Comparison of ENCODE assay signal across 19 cellular contexts in the genomic region with DNA sequence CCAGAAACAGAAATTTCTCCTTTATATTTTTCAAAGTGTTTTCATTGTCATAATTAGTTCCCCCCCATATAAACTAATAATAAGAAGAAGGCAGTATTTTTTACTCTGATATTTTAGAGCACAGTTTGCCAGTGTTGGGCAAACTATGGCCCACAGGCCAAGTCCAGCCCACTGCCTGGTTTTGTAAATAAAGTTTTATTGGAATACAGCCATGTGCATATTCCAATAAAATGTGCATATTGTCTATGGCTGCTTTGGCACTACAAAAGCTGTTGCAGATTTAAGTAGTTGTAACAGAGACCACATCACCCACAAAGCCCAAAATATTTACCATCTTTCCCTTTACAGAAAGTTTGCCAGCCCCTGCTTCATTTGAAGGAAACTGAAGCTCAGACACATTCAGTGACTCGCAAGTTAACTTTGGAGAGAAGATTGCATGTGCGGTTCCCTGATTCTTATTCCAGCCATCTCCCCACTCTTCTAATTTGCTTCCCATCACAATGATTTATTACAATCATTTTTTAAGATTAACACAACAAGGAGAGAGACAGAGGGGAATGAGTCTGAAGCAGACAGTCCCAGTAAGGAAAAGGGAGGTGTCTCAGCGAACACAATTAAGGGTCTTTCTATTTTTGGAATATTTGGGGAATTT. TPM values are rescaled to one million over a fixed set of nuclear protein-coding genes. Genes with fewer than 3 reads are reported as not detected.
DNase-seq lines count a peak whose midpoint lies in the region; ATAC-seq and TF ChIP-seq lines count a peak whose summit lies in the region.
"Had no signal": no experiment of that assay in that cellular context is flagged by ENCODE, and none has a peak within 500 bp of the region (broad histone marks: within the 10 kb centered on the region; RNA-seq: fewer than 3 reads in every experiment).

No MANE protein-coding gene starts in this region.

- no peaks in the 10 kb centered on the region for H3K9me3 ChIP-seq in left ventricle myocardium inferior (replicated peaks)
- H3K9me3 ChIP-seq in right atrium auricular region, result no peaks in the 10 kb centered on the region
- H3K9me3 ChIP-seq in thyroid gland, result no peaks in the 10 kb centered on the region
- H3K9me3 ChIP-seq: tibial nerve had no signal

- intact Hi-C loops in left ventricle myocardium inferior (cut with micrococcal nuclease) (no loop called here), thyroid gland (cut with DNase I) (no loop called here)

- H3K27me3 ChIP-seq in left ventricle myocardium inferior (ENCODE audit: low read depth) (no peaks in the 10 kb centered on the region), right atrium auricular region (no peaks in the 10 kb centered on the region), thyroid gland (no peaks in the 10 kb centered on the region)
- H3K27me3 ChIP-seq: tibial nerve had no signal

- POLR2A ChIA-PET in RWPE1 (lab: Yijun Ruan, JAX; ENCODE audit: low non-redundant PET), result no interaction called here

- CTCF ChIA-PET in RWPE1 (lab: Yijun Ruan, JAX), result no interaction called here

- H3K4me1 ChIP-seq in left ventricle myocardium inferior (peaks cover 76% of the 10 kb centered on the region), right atrium auricular region (peaks cover 0 to 22% of the 10 kb centered on the region in 2 donors), thyroid gland (peaks cover 33 to 60% of the 10 kb centered on the region in 2 donors)

- 39 to 61% methylated on average over 3 of the region's 3 CpGs for WGBS in thyroid gland, 2 donors

- H3K27ac ChIP-seq in left ventricle myocardium inferior (replicated peaks) (peak overlapping the region; percentile 39), right atrium auricular region (no peak overlapping the region), thyroid gland (peak overlapping the region; percentile 45 to 82 (median 75)), RWPE1 (no peak overlapping the region)
- H3K27ac ChIP-seq: KMS-11 had no signal

- no peak for TF ChIP-seq POLR2A in thyroid gland (IDR thresholded peaks at IDR 0.05)

- no peak for ATAC-seq in GM18868 (IDR thresholded peaks at IDR 0.05; ENCODE audit: unreplicated experiment)
- no peak for ATAC-seq in omental fat pad (ENCODE audit: low FRiP score)
- ATAC-seq: right cardiac atrium had no signal

- H3K4me3 ChIP-seq in left ventricle myocardium inferior, result no peak overlapping the region
- H3K4me3 ChIP-seq in right atrium auricular region, result no peak overlapping the region
- no peak overlapping the region for H3K4me3 ChIP-seq in fibroblast of the aortic adventitia (ENCODE audit: low read depth, low read length)
- no peak overlapping the region for H3K4me3 ChIP-seq in thyroid gland (replicated peaks in 1 of 3)
- H3K4me3 ChIP-seq: tibial nerve had no signal

- TF ChIP-seq CTCF in left ventricle myocardium inferior (IDR thresholded peaks at IDR 0.05; ENCODE audit: borderline replicate concordance) (no peak), right atrium auricular region (IDR thresholded peaks at IDR 0.05) (no peak), fibroblast of the aortic adventitia (IDR thresholded peaks at IDR 0.05; ENCODE audit: insufficient read depth, low read length) (no peak), thyroid gland (IDR thresholded peaks at IDR 0.05) (no peak), RWPE1 (conservative IDR thresholded peaks at IDR 0.05; ENCODE audit: low read depth) (no peak), omental fat pad (IDR thresholded peaks at IDR 0.05) (no peak)

- H3K36me3 ChIP-seq in left ventricle myocardium inferior, result peaks cover 15% of the 10 kb centered on the region
- H3K36me3 ChIP-seq in right atrium auricular region, result no peaks in the 10 kb centered on the region
- no peaks in the 10 kb centered on the region for H3K36me3 ChIP-seq in thyroid gland

- no peak for DNase-seq in left ventricle myocardium inferior
- no peak for DNase-seq in right atrium auricular region (ENCODE audit: low spot score)
- DNase-seq in NCI-H446 treated with DMSO at 0.1 percent for 48 hours (lab: John Stamatoyannopoulos, UW), result peak; percentile 50
- peak; percentile 63 for DNase-seq in fibroblast of the aortic adventitia (ENCODE audit: low read depth)
- no peak for DNase-seq in thyroid gland
- DNase-seq in RWPE1 (ENCODE audit: low spot score), result no peak
- DNase-seq in omental fat pad (ENCODE audit: low spot score), result no peak
- DNase-seq: activated CD4-positive, alpha-beta T cell treated with anti-CD3 and anti-CD28 coated beads for 48 hours; activated CD8-positive, alpha-beta memory T cell treated with anti-CD3 and anti-CD28 coated beads, Interleukin-2, amount 50 U/mL, for 4 hours; DND-41; left ventricle myocardium superior; NCI-H1092; NCI-H524; occipital lobe; right cardiac atrium; stimulated activated CD4-positive, alpha-beta T cell treated with anti-CD3 and anti-CD28 coated beads, Interleukin-15, amount 100 ng/mL, for 24 hours had no signal

RNA-seq across cellular contexts. Expression of a gene that starts 48.9 kb away (rescaled TPM):
- total RNA-seq in left ventricle myocardium inferior (22.9 TPM), right atrium auricular region (10 to 100 TPM; 15.9 to 33.6 TPM), fibroblast of the aortic adventitia (ENCODE audit: low replicate concordance) (47.7 and 54.7 TPM in 2 replicates), thyroid gland (100 to 1,000 TPM; 110 to 239 (median 153) TPM), omental fat pad (10 to 100 TPM; 42.4 to 94.4 (median 62.5) TPM)

Comparison
In these comparisons a context has a peak if more than half of its experiments do, and no peak if none do; other contexts are left out.
1. H3K27ac ChIP-seq: peak in left ventricle myocardium inferior (single experiment) and thyroid gland (3 of 3); none in right atrium auricular region (0 of 2) and RWPE1 (single experiment).
2. DNase-seq: peak in NCI-H446 treated with DMSO at 0.1 percent for 48 hours (single experiment) and fibroblast of the aortic adventitia (single experiment); none in left ventricle myocardium inferior (single experiment), right atrium auricular region (single experiment), thyroid gland (0 of 2), RWPE1 (single experiment) and omental fat pad (single experiment).